Comparison of ENCODE assay signal across 10 cellular contexts in genomic region chr9:124281934-124282351, GRCh38. TPM values are rescaled to one million over a fixed set of nuclear protein-coding genes. Genes with fewer than 3 reads are reported as not detected.
DNase-seq lines count a peak whose midpoint lies in the region; ATAC-seq, FAIRE-seq and TF ChIP-seq lines count a peak whose summit lies in the region.
"Had no signal": no experiment of that assay in that cellular context is flagged by ENCODE, and none has a peak within 500 bp of the region (broad histone marks: within the 10 kb centered on the region; RNA-seq: fewer than 3 reads in every experiment).

No MANE protein-coding gene starts in this region.

- peaks cover 62% of the 10 kb centered on the region for H3K4me1 Mint-ChIP-seq in neural progenitor cell

- peak overlapping the region; percentile 13 for H3K4me3 Mint-ChIP-seq in neural progenitor cell

- WGBS in A549 (ENCODE audit: missing lambda C conversion rate) = 81% methylated on average over 15 of the region's 15 CpGs

- no peaks in the 10 kb centered on the region for H3K9me3 ChIP-seq in A549
- H3K9me3 ChIP-seq in Panc1 (ENCODE audit: control insufficient read depth, insufficient read depth, low read depth, low read length) = no peaks in the 10 kb centered on the region
- no peaks in the 10 kb centered on the region for H3K9me3 ChIP-seq in neural progenitor cell (ENCODE audit: low read depth)
- H3K9me3 ChIP-seq: HAP-1 had no signal

- peaks cover 49% of the 10 kb centered on the region for H4K20me1 ChIP-seq in neural progenitor cell (ENCODE audit: low read depth)

- peaks cover 3% of the 10 kb centered on the region for H3F3A ChIP-seq in neural progenitor cell (ENCODE audit: low read depth)

- no peak for TF ChIP-seq CTCF in A549 (IDR thresholded peaks at IDR 0.05)
- no peak for TF ChIP-seq CTCF in Panc1 (IDR thresholded peaks at IDR 0.05)
- no peak for TF ChIP-seq CTCF in epithelial cell of proximal tubule (conservative IDR thresholded peaks at IDR 0.05; ENCODE audit: low read depth, low read length)
- no peak for TF ChIP-seq CTCF in neural progenitor cell (IDR thresholded peaks at IDR 0.05)

- POLR2A ChIA-PET in A549 (lab: Yijun Ruan, JAX) = no interaction called here
- POLR2A ChIA-PET in Panc1 (lab: Charles Lee) = no interaction called here

- H2AFZ ChIP-seq in neural progenitor cell (replicated peaks) = no peak overlapping the region

- CTCF ChIA-PET in A549 (lab: Yijun Ruan, JAX) = no interaction called here
- CTCF ChIA-PET in Panc1 (lab: Charles Lee) = no interaction called here

- H3K9me3 Mint-ChIP-seq in neural progenitor cell = no peaks in the 10 kb centered on the region

- no peaks in the 10 kb centered on the region for H3K36me3 ChIP-seq in Panc1 (ENCODE audit: control insufficient read depth, insufficient read depth, low read length)
- no peaks in the 10 kb centered on the region for H3K36me3 ChIP-seq in neural progenitor cell
- H3K36me3 ChIP-seq: HAP-1 had no signal

- TF ChIP-seq EP300 in A549 (IDR thresholded peaks at IDR 0.05) = no peak

- peaks cover 7% of the 10 kb centered on the region for H3K27me3 Mint-ChIP-seq in neural progenitor cell (ENCODE audit: insufficient read depth, low read depth)

- H3K27ac Mint-ChIP-seq in neural progenitor cell = peak overlapping the region; percentile 60

- DNase-seq in A549 (ENCODE audit: low read depth in 1 of 2, low spot score in 1 of 2) = no peak
- DNase-seq in Panc1 (ENCODE audit: low read depth, low spot score) = no peak
- peak; percentile 85 for DNase-seq in epithelial cell of proximal tubule (ENCODE audit: low read depth)
- no peak for DNase-seq in neural progenitor cell (ENCODE audit: low spot score)
- no peak for DNase-seq in GM19240 (ENCODE audit: insufficient read length, low spot score)
- no peak for DNase-seq in DMS79 (lab: John Stamatoyannopoulos, UW)
- no peak for DNase-seq in cerebellum (ENCODE audit: low spot score)
- no peak for DNase-seq in HuH-7 (ENCODE audit: low spot score)

- intact Hi-C loops in Panc1 (cut with micrococcal nuclease; ENCODE audit: unreplicated experiment) = no loop called here

- in situ Hi-C loops in Panc1 (cut with HindIII; ENCODE audit: low pct_unique_long_range_greater_than_20kb, low sequenced_read_pairs) = no loop called here

- no TSS peak for BruUV-seq in Panc1 (replicated peaks; lab: Mats Ljungman, UMichigan)

- peaks cover 6% of the 10 kb centered on the region for H3K79me2 ChIP-seq in neural progenitor cell (ENCODE audit: low read depth)

- H3K27ac ChIP-seq in A549 (peak overlapping the region; percentile 79 to 89; a peak in 4 of 6 replicates), Panc1 (ENCODE audit: low read length) (peak overlapping the region; percentile 94), neural progenitor cell (no peak overlapping the region)
- H3K27ac ChIP-seq: C4-2B had no signal

- H3K36me3 Mint-ChIP-seq in neural progenitor cell = no peaks in the 10 kb centered on the region

- H3K27me3 ChIP-seq in Panc1 (ENCODE audit: control insufficient read depth, insufficient read depth, low read length) (no peaks in the 10 kb centered on the region), neural progenitor cell (no peaks in the 10 kb centered on the region)

- H3K9ac ChIP-seq in neural progenitor cell = no peak overlapping the region

- no peak for TF ChIP-seq RAD21 in A549 (conservative IDR thresholded peaks at IDR 0.05 in 1 of 2, IDR thresholded peaks at IDR 0.05 in 1 of 2)

- H3K4me3 ChIP-seq in A549 = no peak overlapping the region
- no peak overlapping the region for H3K4me3 ChIP-seq in Panc1 (ENCODE audit: low read depth in 2 of 2, low read length in 2 of 2)
- no peak overlapping the region for H3K4me3 ChIP-seq in epithelial cell of proximal tubule (ENCODE audit: low read depth, low read length)
- no peak overlapping the region for H3K4me3 ChIP-seq in neural progenitor cell
- H3K4me3 ChIP-seq: HAP-1 had no signal

- no peak for FAIRE-seq in A549 (lab: Jason Lieb, UNC)

- TF ChIP-seq POLR2A in A549 (IDR thresholded peaks at IDR 0.05; ENCODE audit: low read length) = no peak

- H3K4me2 ChIP-seq in A549 = no peak overlapping the region
- no peak overlapping the region for H3K4me2 ChIP-seq in neural progenitor cell

- ATAC-seq in A549 (no peak), Panc1 (no peak)

- H3K4me1 ChIP-seq in A549 (peaks cover 77% of the 10 kb centered on the region), Panc1 (ENCODE audit: control insufficient read depth, insufficient read depth, low read length) (peaks cover 82% of the 10 kb centered on the region), neural progenitor cell (peaks cover 25% of the 10 kb centered on the region)
- H3K4me1 ChIP-seq: HAP-1 had no signal

TF ChIP-seq in A549, 52 proteins besides CTCF, POLR2A, EP300 and RAD21:
- TF ChIP-seq ZSCAN20 (CRISPR knock-in tag; IDR thresholded peaks at IDR 0.05) = no peak
- TF ChIP-seq FOSL2 (IDR thresholded peaks at IDR 0.05) = no peak
- TF ChIP-seq FOSL2 (CRISPR knock-in tag; IDR thresholded peaks at IDR 0.05) = no peak
- TF ChIP-seq FOSB (CRISPR knock-in tag; IDR thresholded peaks at IDR 0.05) = no peak
- TF ChIP-seq GATA3 (IDR thresholded peaks at IDR 0.05; ENCODE audit: borderline replicate concordance) = no peak
- TF ChIP-seq SMC3 (IDR thresholded peaks at IDR 0.05) = no peak
- no peak for TF ChIP-seq CBX8 (IDR thresholded peaks at IDR 0.05)

RNA-seq across cellular contexts. Expression of gene NEK6, which starts 24.2 kb away (rescaled TPM):
- polyA plus RNA-seq in A549 (2011; rRNA removed) (33.7 and 38.7 TPM in 2 replicates), A549 (2017; fragmentation: RNase III; extraction: RNeasy Plus Mini Kit Qiagen cat#74134 plus additional on column Dnase treatment) (26.1 to 38.6 TPM (median 29.8 TPM) in 3 replicates)
- polyA plus RNA-seq in A549 (2012; cell fraction: cytosol; rRNA removed) = 52.0 and 59.5 TPM in 2 replicates
- polyA plus RNA-seq in A549 (2012; cell fraction: nucleus; rRNA removed) = 64.3 and 69.2 TPM in 2 replicates
- polyA minus RNA-seq in A549 (2011; rRNA and poly(A)+ RNA removed) = 49.7 and 58.1 TPM in 2 replicates
- total RNA-seq in Panc1 (2021; ENCODE audit: unreplicated experiment) (56.3 TPM), epithelial cell of proximal tubule (23.5 and 38.0 TPM in 2 replicates), neural progenitor cell (ENCODE audit: low replicate concordance) (18.5 and 21.2 TPM in 2 replicates), cerebellum (18.9 TPM)
- 74.0 TPM for polyA plus RNA-seq in Panc1 (2012; ENCODE audit: insufficient read length)
